13 cellular contexts compared by ENCODE assay signal in genomic region chr1:108947871-108948525, GRCh38. TPM values are rescaled to one million over a fixed set of nuclear protein-coding genes. Genes with fewer than 3 reads are reported as not detected.
DNase-seq lines count a peak whose midpoint lies in the region; ATAC-seq and TF ChIP-seq lines count a peak whose summit lies in the region.
"Had no signal": no experiment of that assay in that cellular context is flagged by ENCODE, and none has a peak within 500 bp of the region (broad histone marks: within the 10 kb centered on the region; RNA-seq: fewer than 3 reads in every experiment).

No MANE protein-coding gene starts in this region.

- peaks cover 13% of the 10 kb centered on the region for H3K36me3 Mint-ChIP-seq in activated CD8-positive, alpha-beta T cell treated with anti-CD3 and anti-CD28 coated beads for 36 hours (ENCODE audit: low read depth)

- H3K36me3 ChIP-seq in H7 (replicated peaks; ENCODE audit: control insufficient read depth, insufficient read depth, low read length) (0 out of 2 replicates have a peak, but pooled peaks cover 6% of the 10 kb centered on the region), iPS-20b (ENCODE audit: insufficient read depth, low read depth, low read length) (peaks cover 23% of the 10 kb centered on the region; the same call in 1 of the 2 replicates), sigmoid colon (peaks cover 0 to 44% (median 7%) of the 10 kb centered on the region in 4 donors)

- DNase-seq in H7, result peak; percentile 33
- DNase-seq in coronary artery (ENCODE audit: low spot score), result no peak
- DNase-seq in sigmoid colon, result no peak
- no peak for DNase-seq in GM19238 (ENCODE audit: insufficient read length, low spot score)
- DNase-seq in activated CD8-positive, alpha-beta T cell treated with anti-CD3 and anti-CD28 coated beads for 36 hours, result no peak
- DNase-seq: activated T-cell treated with anti-CD3 and anti-CD28 coated beads, Interleukin-2, amount 50 U/mL, for 72 hours; NCI-H524 treated with DMSO at 0.1 percent for 48 hours; stimulated activated CD4-positive, alpha-beta T cell treated with anti-CD3 and anti-CD28 coated beads, Interleukin-2, amount 100 ng/mL, for 24 hours; upper lobe of left lung had no signal

- intact Hi-C loops in sigmoid colon (cut with DNase I), result no loop called here
- intact Hi-C loops in activated CD8-positive, alpha-beta T cell treated with anti-CD3 and anti-CD28 coated beads for 36 hours (cut with micrococcal nuclease), result no loop called here

- peak overlapping the region in 1 of 2 donors; percentile 55 for H3K27ac ChIP-seq in coronary artery
- H3K27ac ChIP-seq in iPS-20b (ENCODE audit: low read length), result peak overlapping the region; percentile 85
- H3K27ac ChIP-seq in sigmoid colon, result peak overlapping the region in 3 of 4 donors; percentile 46 to 58 (median 48)

- H3K4me3 ChIP-seq in H7 (ENCODE audit: insufficient read depth, low read depth, low read length), result no peak overlapping the region
- H3K4me3 ChIP-seq in coronary artery, result peak overlapping the region; percentile 53
- peak overlapping the region; percentile 42 for H3K4me3 ChIP-seq in iPS-20b (ENCODE audit: low read length)
- no peak overlapping the region for H3K4me3 ChIP-seq in sigmoid colon
- H3K4me3 ChIP-seq: upper lobe of left lung had no signal

- no peaks in the 10 kb centered on the region for H3K27me3 Mint-ChIP-seq in activated CD8-positive, alpha-beta T cell treated with anti-CD3 and anti-CD28 coated beads for 36 hours

- H3K9me3 Mint-ChIP-seq in activated CD8-positive, alpha-beta T cell treated with anti-CD3 and anti-CD28 coated beads for 36 hours, result no peaks in the 10 kb centered on the region
- H3K9me3 Mint-ChIP-seq: activated T-cell treated with anti-CD3 and anti-CD28 coated beads, Interleukin-2, amount 50 U/mL, for 72 hours; T-helper 2 cell treated with Interferon-gamma antibody and Interleukin-4, amounts not matched to agents 5 μg/mL and 100 μg/mL, for 36 hours had no signal

- peaks cover 6% of the 10 kb centered on the region for H3K4me1 Mint-ChIP-seq in activated CD8-positive, alpha-beta T cell treated with anti-CD3 and anti-CD28 coated beads for 36 hours (ENCODE audit: low read depth)

- WGBS in sigmoid colon, 2 donors, result 45 to 73% methylated on average over 6 of the region's 6 CpGs

- no peak for TF ChIP-seq POLR2A in sigmoid colon (IDR thresholded peaks at IDR 0.05)

- ATAC-seq in GM18858 (IDR thresholded peaks at IDR 0.05; ENCODE audit: unreplicated experiment), result no peak
- no peak for ATAC-seq in GM19452 (IDR thresholded peaks at IDR 0.05; ENCODE audit: unreplicated experiment)
- no peak for ATAC-seq in activated CD8-positive, alpha-beta T cell treated with anti-CD3 and anti-CD28 coated beads for 36 hours
- ATAC-seq: activated T-cell treated with anti-CD3 and anti-CD28 coated beads, Interleukin-2, amount 50 U/mL, for 72 hours had no signal

- no peak overlapping the region for H3K27ac Mint-ChIP-seq in activated CD8-positive, alpha-beta T cell treated with anti-CD3 and anti-CD28 coated beads for 36 hours
- H3K27ac Mint-ChIP-seq: activated T-cell treated with anti-CD3 and anti-CD28 coated beads, Interleukin-2, amount 50 U/mL, for 72 hours; T-helper 2 cell treated with Interferon-gamma antibody and Interleukin-4, amounts not matched to agents 5 μg/mL and 100 μg/mL, for 36 hours had no signal

- TF ChIP-seq CTCF in coronary artery (IDR thresholded peaks at IDR 0.05), result no peak
- TF ChIP-seq CTCF in sigmoid colon (IDR thresholded peaks at IDR 0.05), result no peak
- TF ChIP-seq CTCF in activated CD8-positive, alpha-beta T cell treated with anti-CD3 and anti-CD28 coated beads for 36 hours (IDR thresholded peaks at IDR 0.05), result no peak

- H3K9ac ChIP-seq in iPS-20b (ENCODE audit: low read depth, low read length), result peak overlapping the region; percentile 72

- H3K4me3 Mint-ChIP-seq in activated CD8-positive, alpha-beta T cell treated with anti-CD3 and anti-CD28 coated beads for 36 hours, result no peak overlapping the region
- H3K4me3 Mint-ChIP-seq: activated T-cell treated with anti-CD3 and anti-CD28 coated beads, Interleukin-2, amount 50 U/mL, for 72 hours; T-helper 2 cell treated with Interferon-gamma antibody and Interleukin-4, amounts not matched to agents 5 μg/mL and 100 μg/mL, for 36 hours had no signal

- TF ChIP-seq EP300 in sigmoid colon (IDR thresholded peaks at IDR 0.05), result no peak

- CTCF ChIA-PET in activated CD8-positive, alpha-beta T cell treated with anti-CD3 and anti-CD28 coated beads for 36 hours (lab: Charles Lee), result interaction anchor here (1.1 to 2.4 kb wide), 2 partner anchors 8 to 16 kb away, joined by 5 to 8 read pairs; no protein-coding TSS in a partner anchor

- no peaks in the 10 kb centered on the region for H3K27me3 ChIP-seq in H7 (ENCODE audit: control insufficient read depth, insufficient read depth, low read length)
- no peaks in the 10 kb centered on the region for H3K27me3 ChIP-seq in iPS-20b (ENCODE audit: insufficient read depth, low read length)
- H3K27me3 ChIP-seq in sigmoid colon, result no peaks in the 10 kb centered on the region
- H3K27me3 ChIP-seq: upper lobe of left lung had no signal

- no peaks in the 10 kb centered on the region for H3K9me3 ChIP-seq in iPS-20b (ENCODE audit: insufficient read depth, low read depth, low read length)
- no peaks in the 10 kb centered on the region for H3K9me3 ChIP-seq in sigmoid colon
- H3K9me3 ChIP-seq: upper lobe of left lung had no signal

- peaks cover 26% of the 10 kb centered on the region for H3K4me1 ChIP-seq in iPS-20b (ENCODE audit: insufficient read depth, low read length)
- H3K4me1 ChIP-seq in sigmoid colon, result peaks cover 0 to 20% (median 14%) of the 10 kb centered on the region in 4 donors

- POLR2A ChIA-PET in activated CD8-positive, alpha-beta T cell treated with anti-CD3 and anti-CD28 coated beads for 36 hours (lab: Charles Lee), result interaction anchor here (0.6 kb wide), 1 partner anchor 15 kb away, joined by 3 read pairs; no protein-coding TSS in a partner anchor

RNA-seq across cellular contexts. Expression of gene CLCC1, which starts 15.3 kb away (rescaled TPM):
- total RNA-seq in H7 (2014; rRNA removed; shearing (Covaris generic)), result 24.5 and 41.3 TPM in 2 replicates
- 10 to 100 TPM; 19.1 to 24.3 (median 20.3) TPM for total RNA-seq in sigmoid colon
- polyA plus RNA-seq in sigmoid colon, result 10 to 100 TPM in 1 of 3 donors, 1 to 10 TPM in 2; 2.3 to 11.4 (median 6.6) TPM
- total RNA-seq in activated CD8-positive, alpha-beta T cell treated with anti-CD3 and anti-CD28 coated beads for 36 hours, result 10 to 100 TPM; 14.3 to 15.2 TPM

Comparison
In these comparisons a context has a peak if more than half of its experiments do, and no peak if none do; other contexts are left out.
1. H3K4me3 ChIP-seq: peak in coronary artery (single experiment) and iPS-20b (single experiment); none in H7 (single experiment) and sigmoid colon (0 of 4).